Comparison of ENCODE assay signal across 1 cellular context in the genomic region with DNA sequence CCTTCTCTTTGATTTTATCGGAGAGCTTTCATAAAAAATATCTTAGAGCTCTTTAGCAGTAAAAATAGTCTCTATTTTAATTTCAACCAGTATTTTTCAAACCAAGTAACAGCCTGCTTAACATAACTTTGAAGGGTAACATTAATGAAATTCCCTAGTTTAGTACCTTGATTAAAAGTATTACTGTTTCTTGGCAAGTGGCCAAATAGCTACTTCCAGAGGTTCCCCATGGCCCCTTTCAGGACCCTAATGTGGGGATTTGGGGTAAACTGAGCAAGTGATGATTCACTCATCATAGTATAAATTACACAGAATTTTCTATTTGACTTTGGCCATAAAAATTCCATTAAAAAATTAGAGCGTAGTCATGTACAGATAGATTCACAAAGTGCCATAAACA.
A peak's percentile ranks its signal among the peaks of the same experiment; 100 is the strongest.
TF ChIP-seq lines count a peak whose summit lies in the region.

No MANE protein-coding gene starts in this region.

TF ChIP-seq in SK-N-SH, 30 proteins besides CTCF, POLR2A, EP300 and RAD21 (continued from another document):
- no peak for TF ChIP-seq REST (IDR thresholded peaks at IDR 0.05; ENCODE audit: low read depth, low read length)
- peak; percentile 25; the same call in 1 of the 2 replicates for TF ChIP-seq NFIC (IDR thresholded peaks at IDR 0.05; ENCODE audit: borderline replicate concordance)
- TF ChIP-seq EZH2phosphoT487 (IDR thresholded peaks at IDR 0.05; ENCODE audit: borderline replicate concordance, low read depth) = no peak
TF ChIP-seq in SK-N-SH: peak in this region for 1.
